In genomic region chr11:65593518-65594414, GRCh38 we compare ENCODE assay signal across 8 cellular contexts. TPM values are rescaled to one million over a fixed set of nuclear protein-coding genes. Genes with fewer than 3 reads are reported as not detected.
DNase-seq lines count a peak whose midpoint lies in the region; ATAC-seq and TF ChIP-seq lines count a peak whose summit lies in the region.

No MANE protein-coding gene starts in this region.

- H3K27me3 ChIP-seq in RWPE2 (ENCODE audit: insufficient read depth, poor library complexity, severe bottlenecking): no peaks in the 10 kb centered on the region
- no peaks in the 10 kb centered on the region for H3K27me3 ChIP-seq in lower lobe of right lung (ENCODE audit: low read depth)
- no peaks in the 10 kb centered on the region for H3K27me3 ChIP-seq in upper lobe of left lung

- TF ChIP-seq CTCF in RWPE2 (IDR thresholded peaks at IDR 0.05; ENCODE audit: poor library complexity, severe bottlenecking) (peak; percentile 65), lower lobe of right lung (IDR thresholded peaks at IDR 0.05) (peak; percentile 62), upper lobe of left lung (IDR thresholded peaks at IDR 0.05) (peak; percentile 41 to 70 (median 55))

- H3K4me3 ChIP-seq in RWPE2 (ENCODE audit: severe bottlenecking) (no peak overlapping the region), lower lobe of right lung (no peak overlapping the region), upper lobe of left lung (no peak overlapping the region)

- no peak for TF ChIP-seq POLR2A in upper lobe of left lung (IDR thresholded peaks at IDR 0.05)

- peak; percentile 43 to 55 for ATAC-seq in activated CD4-positive, CD25-positive, alpha-beta regulatory T cell treated with anti-CD3 and anti-CD28 coated beads, Interleukin-2, amount 50 U/mL, for 24 hours
- 0 out of 3 replicates have a peak, but pooled peaks have one; percentile 10 for ATAC-seq in RWPE2 (ENCODE audit: low read depth)
- peak; percentile 25 to 40 for ATAC-seq in lower lobe of right lung
- ATAC-seq in upper lobe of left lung (ENCODE audit: low FRiP score in 2 of 2): peak in 1 of 2 donors; percentile 50

- H3K36me3 ChIP-seq in RWPE2 (ENCODE audit: low read depth) (peaks cover 26% of the 10 kb centered on the region), lower lobe of right lung (peaks cover 60% of the 10 kb centered on the region), upper lobe of left lung (peaks cover 9 to 59% (median 38%) of the 10 kb centered on the region in 4 donors)

- 81 to 82% methylated on average over 9 to 22 of the region's 26 CpGs for WGBS in upper lobe of left lung, 2 donors

- TF ChIP-seq EP300 in upper lobe of left lung (IDR thresholded peaks at IDR 0.05): no peak

- H3K27ac ChIP-seq in RWPE2 (ENCODE audit: poor library complexity, severe bottlenecking): peak overlapping the region; percentile 32
- peak overlapping the region; percentile 67 for H3K27ac ChIP-seq in caudate nucleus (ENCODE audit: low read depth, low read length)
- no peak overlapping the region for H3K27ac ChIP-seq in lower lobe of right lung
- peak overlapping the region in 1 of 4 donors; percentile 88 for H3K27ac ChIP-seq in upper lobe of left lung

- intact Hi-C loops in lower lobe of right lung (cut with DNase I): no loop called here

- no peaks in the 10 kb centered on the region for H3K9me3 ChIP-seq in RWPE2 (ENCODE audit: severe bottlenecking)
- no peaks in the 10 kb centered on the region for H3K9me3 ChIP-seq in lower lobe of right lung
- H3K9me3 ChIP-seq in upper lobe of left lung: no peaks in the 10 kb centered on the region

- DNase-seq in activated CD4-positive, CD25-positive, alpha-beta regulatory T cell treated with anti-CD3 and anti-CD28 coated beads, Interleukin-2, amount 50 U/mL, for 72 hours: no peak
- DNase-seq in RWPE2 (ENCODE audit: low spot score): no peak
- DNase-seq in caudate nucleus (lab: John Stamatoyannopoulos, UW): peak in 52 of 61 donors; percentile 18 to 84 (median 67)
- DNase-seq in lower lobe of right lung: no peak
- DNase-seq in upper lobe of left lung: peak in 1 of 2 donors; percentile 83
- DNase-seq in NCI-H2171 (lab: John Stamatoyannopoulos, UW): no peak
- no peak for DNase-seq in NCI-H446 (lab: John Stamatoyannopoulos, UW)

- H3K4me1 ChIP-seq in RWPE2 (ENCODE audit: insufficient read depth, poor library complexity, severe bottlenecking): peaks cover 9% of the 10 kb centered on the region
- peaks cover 21% of the 10 kb centered on the region for H3K4me1 ChIP-seq in lower lobe of right lung
- H3K4me1 ChIP-seq in upper lobe of left lung: peaks cover 11 to 48% (median 19%) of the 10 kb centered on the region in 4 donors

RNA-seq across cellular contexts. Expression of gene KCNK7, which starts 1.8 kb away (rescaled TPM):
- 1.7 TPM for total RNA-seq in lower lobe of right lung
- 1 to 10 TPM in 4 of 6 donors, under 1 TPM in 1, not detected in 1; 0.59 to 3.7 (median 1.7) TPM for total RNA-seq in upper lobe of left lung

RNA-seq across cellular contexts. Expression of gene EHBP1L1, which starts 17.9 kb away (rescaled TPM):
- total RNA-seq in lower lobe of right lung: 110 TPM
- 100 to 1,000 TPM in 4 of 6 donors, 10 to 100 TPM in 2; 70.4 to 220 (median 133) TPM for total RNA-seq in upper lobe of left lung

RNA-seq across cellular contexts. Expression of gene MAP3K11, which starts 20.3 kb away (rescaled TPM):
- total RNA-seq in lower lobe of right lung (113 TPM), upper lobe of left lung (100 to 1,000 TPM in 4 of 6 donors, 10 to 100 TPM in 2; 52.1 to 132 (median 107) TPM)

RNA-seq across cellular contexts. Expression of gene FAM89B, which starts 21.4 kb away (rescaled TPM):
- total RNA-seq in lower lobe of right lung: 48.6 TPM
- 10 to 100 TPM; 27.9 to 65.8 (median 45.3) TPM for total RNA-seq in upper lobe of left lung

RNA-seq across cellular contexts. Expression of gene PCNX3, which starts 21.8 kb away (rescaled TPM):
- 32.4 TPM for total RNA-seq in lower lobe of right lung
- total RNA-seq in upper lobe of left lung: 10 to 100 TPM; 26.7 to 63.9 (median 43.9) TPM

Comparison
In these comparisons a context has a peak if more than half of its experiments do, and no peak if none do; other contexts are left out.
1. DNase-seq: peak in caudate nucleus (52 of 61); none in activated CD4-positive, CD25-positive, alpha-beta regulatory T cell treated with anti-CD3 and anti-CD28 coated beads, Interleukin-2, amount 50 U/mL, for 72 hours (single experiment), RWPE2 (single experiment), lower lobe of right lung (single experiment), NCI-H2171 (single experiment) and NCI-H446 (0 of 2).
2. Peak in every context shown above with its lines, with median percentiles within 50 percentile points of each other: CTCF ChIP-seq.